14 cellular contexts compared by ENCODE assay signal in genomic region chr10:35424680-35425285, GRCh38.
DNase-seq lines count a peak whose midpoint lies in the region; ATAC-seq and TF ChIP-seq lines count a peak whose summit lies in the region.
"Had no signal": no experiment of that assay in that cellular context is flagged by ENCODE, and none has a peak within 500 bp of the region (broad histone marks: within the 10 kb centered on the region; RNA-seq: fewer than 3 reads in every experiment).

No MANE protein-coding gene starts in this region.

- H3K4me2 ChIP-seq in GM23338 = no peak overlapping the region

- H3K9me3 ChIP-seq in stomach = no peaks in the 10 kb centered on the region
- H3K9me3 ChIP-seq: ascending aorta, Peyer's patch had no signal

- no peak overlapping the region for H3K4me3 Mint-ChIP-seq in GM23338
- H3K4me3 Mint-ChIP-seq: activated B cell treated with CpG ODN at 0.5 μM for 24 hours had no signal

- no peaks in the 10 kb centered on the region for H3F3A ChIP-seq in GM23338 (replicated peaks; ENCODE audit: low read depth)

- ATAC-seq in GM23338 = no peak

- H3K79me2 ChIP-seq in GM23338 (replicated peaks; ENCODE audit: insufficient read depth) = peaks cover 89% of the 10 kb centered on the region

- H2AFZ ChIP-seq in GM23338 = no peak overlapping the region

- WGBS in stomach, 5 donors = 57 to 72% (median 61%) methylated on average over 7 to 8 of the region's 8 CpGs

- DNase-seq in GM23338 (ENCODE audit: low spot score) = no peak
- no peak for DNase-seq in caudate nucleus (lab: John Stamatoyannopoulos, UW)
- DNase-seq in lung microvascular endothelial cell (ENCODE audit: low read depth in 2 of 2) = peak; percentile 42 to 55
- DNase-seq in stomach = no peak
- no peak for DNase-seq in NCI-H2029 treated with DMSO at 0.1 percent for 48 hours (lab: John Stamatoyannopoulos, UW)
- no peak for DNase-seq in NCI-H2081 treated with DMSO at 0.1 percent for 48 hours (lab: John Stamatoyannopoulos, UW)
- DNase-seq in NCI-H1417 treated with DMSO at 0.1 percent for 48 hours (lab: John Stamatoyannopoulos, UW) = no peak
- no peak for DNase-seq in NCI-H226
- DNase-seq: activated B cell treated with CpG ODN at 0.5 μM for 24 hours; activated effector memory CD4-positive, alpha-beta T cell treated with Interleukin-2 at 50 U/mL for 16 hours; effector CD4-positive, alpha-beta T cell; NCI-H187; Peyer's patch had no signal

- intact Hi-C loops in stomach (cut with DNase I; ENCODE audit: low total_unique reads) = no loop called here

- no peak for TF ChIP-seq POLR2A in stomach (IDR thresholded peaks at IDR 0.05)

- H3K36me3 ChIP-seq in GM23338 (ENCODE audit: insufficient read depth) = no peaks in the 10 kb centered on the region
- no peaks in the 10 kb centered on the region for H3K36me3 ChIP-seq in stomach
- H3K36me3 ChIP-seq: ascending aorta, Peyer's patch had no signal

- H3K9me2 ChIP-seq in GM23338 (ENCODE audit: insufficient read depth) = no peaks in the 10 kb centered on the region

- H3K27me3 Mint-ChIP-seq in GM23338 (ENCODE audit: insufficient read depth, low read depth, poor library complexity) = peaks cover 6% of the 10 kb centered on the region
- H3K27me3 Mint-ChIP-seq: activated B cell treated with CpG ODN at 0.5 μM for 24 hours had no signal

- H3K27me3 ChIP-seq in GM23338 (ENCODE audit: insufficient read depth) (no peaks in the 10 kb centered on the region), stomach (no peaks in the 10 kb centered on the region)
- H3K27me3 ChIP-seq: ascending aorta, Peyer's patch had no signal

- H3K36me3 Mint-ChIP-seq in GM23338 (ENCODE audit: low read depth) = no peaks in the 10 kb centered on the region

- H4K20me1 ChIP-seq in GM23338 (replicated peaks; ENCODE audit: insufficient read depth) = no peaks in the 10 kb centered on the region; the same call in 1 of the 2 replicates

- TF ChIP-seq CTCF in GM23338 (conservative IDR thresholded peaks at IDR 0.05; ENCODE audit: low read depth in 2 of 2) (no peak), stomach (IDR thresholded peaks at IDR 0.05) (no peak)

- H3K9me3 Mint-ChIP-seq in GM23338 = no peaks in the 10 kb centered on the region
- H3K9me3 Mint-ChIP-seq: activated B cell treated with CpG ODN at 0.5 μM for 24 hours had no signal

- 0 out of 2 replicates have a peak overlapping the region, but pooled peaks have one; percentile 26 for H3K27ac Mint-ChIP-seq in GM23338
- H3K27ac Mint-ChIP-seq: activated B cell treated with CpG ODN at 0.5 μM for 24 hours had no signal

- H3K4me3 ChIP-seq in GM23338 = no peak overlapping the region
- H3K4me3 ChIP-seq in stomach = no peak overlapping the region
- H3K4me3 ChIP-seq: ascending aorta, Peyer's patch had no signal

- H3K27ac ChIP-seq in GM23338 (ENCODE audit: low read depth) (peak overlapping the region; percentile 60; the same call in 1 of the 2 replicates), caudate nucleus (ENCODE audit: low read depth, low read length) (peak overlapping the region; percentile 60), stomach (peak overlapping the region in 3 of 5 donors; percentile 39 to 58 (median 49))
- H3K27ac ChIP-seq: ascending aorta had no signal

- TF ChIP-seq EP300 in stomach (IDR thresholded peaks at IDR 0.05) = no peak

- peaks cover 54% of the 10 kb centered on the region for H3K4me1 ChIP-seq in GM23338 (ENCODE audit: insufficient read depth)
- H3K4me1 ChIP-seq in stomach = peaks cover 47 to 87% (median 68%) of the 10 kb centered on the region in 4 donors

- peaks cover 57% of the 10 kb centered on the region for H3K4me1 Mint-ChIP-seq in GM23338

TF ChIP-seq in GM23338, 12 proteins besides CTCF, POLR2A, EP300 and RAD21:
- TF ChIP-seq NANOG (IDR thresholded peaks at IDR 0.05; ENCODE audit: borderline replicate concordance) (no peak), JUNB (IDR thresholded peaks at IDR 0.05; ENCODE audit: unreplicated experiment) (no peak), EZH2phosphoT487 (IDR thresholded peaks at IDR 0.05; ENCODE audit: unreplicated experiment) (no peak), CREB1 (CRISPR knock-in tag; IDR thresholded peaks at IDR 0.05; ENCODE audit: low read depth) (no peak)

Comparison
In these comparisons a context has a peak if more than half of its experiments do, and no peak if none do; other contexts are left out.
1. DNase-seq: peak in lung microvascular endothelial cell (2 of 2); none in GM23338 (single experiment), caudate nucleus (0 of 61), stomach (single experiment), NCI-H2029 treated with DMSO at 0.1 percent for 48 hours (single experiment), NCI-H2081 treated with DMSO at 0.1 percent for 48 hours (single experiment), NCI-H1417 treated with DMSO at 0.1 percent for 48 hours (single experiment) and NCI-H226 (single experiment).
2. Peak in every context shown above with its lines, with median percentiles within 50 percentile points of each other: H3K27ac ChIP-seq.